ENCODE assay signal across 9 cellular contexts in the genomic region with DNA sequence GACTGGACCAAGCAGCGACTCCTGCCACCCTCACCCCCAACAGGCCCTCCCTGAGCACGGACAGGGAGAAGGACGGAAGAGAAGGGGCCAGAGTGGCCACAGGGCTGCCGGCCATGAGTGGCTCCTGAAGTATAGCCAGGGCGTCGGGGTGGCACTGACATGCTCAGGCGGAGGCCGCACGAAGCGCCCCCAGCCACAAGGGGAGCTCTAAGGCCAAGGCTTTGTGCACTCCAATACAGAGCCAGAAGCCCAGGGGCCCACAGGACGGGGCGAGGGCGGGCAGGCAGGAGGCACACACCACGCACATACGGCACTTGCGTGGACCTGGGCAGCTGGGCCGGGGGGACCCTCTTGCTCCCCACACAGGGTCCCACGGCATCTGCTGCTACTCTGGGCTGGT. TPM values are rescaled to one million over a fixed set of nuclear protein-coding genes. Genes with fewer than 3 reads are reported as not detected.
DNase-seq lines count a peak whose midpoint lies in the region; ATAC-seq and TF ChIP-seq lines count a peak whose summit lies in the region.
"Had no signal": no experiment of that assay in that cellular context is flagged by ENCODE, and none has a peak within 500 bp of the region (broad histone marks: within the 10 kb centered on the region; RNA-seq: fewer than 3 reads in every experiment).

No MANE protein-coding gene starts in this region.

- no peaks in the 10 kb centered on the region for H3K9me3 Mint-ChIP-seq in CD8-positive, alpha-beta T cell
- no peaks in the 10 kb centered on the region for H3K9me3 Mint-ChIP-seq in HFFc6
- H3K9me3 Mint-ChIP-seq in activated naive CD4-positive, alpha-beta T cell treated with anti-CD3 and anti-CD28 coated beads, Interleukin-2, amount 10 ng/mL, durations not matched to agents 7 days and 5 days, result no peaks in the 10 kb centered on the region
- H3K9me3 Mint-ChIP-seq: activated naive CD4-positive, alpha-beta T cell treated with anti-CD3 and anti-CD28 coated beads, Interleukin-2, amount 50 U/mL, for 24 hours had no signal

- H3K4me1 Mint-ChIP-seq in CD8-positive, alpha-beta T cell (ENCODE audit: low read depth), result peaks cover 85% of the 10 kb centered on the region
- peaks cover 13% of the 10 kb centered on the region for H3K4me1 Mint-ChIP-seq in HFFc6 (ENCODE audit: low read depth)
- peaks cover 19% of the 10 kb centered on the region for H3K4me1 Mint-ChIP-seq in activated naive CD4-positive, alpha-beta T cell treated with anti-CD3 and anti-CD28 coated beads, Interleukin-2, amount 10 ng/mL, durations not matched to agents 7 days and 5 days

- CTCF ChIA-PET in CD8-positive, alpha-beta T cell (lab: Charles Lee), result interaction anchor here (0.8 to 14.2 kb wide), 13 partner anchors 10 to 304 kb away, joined by 3 to 200 read pairs (median 4); partner anchors contain the start of gene KLF2
- CTCF ChIA-PET in activated naive CD4-positive, alpha-beta T cell treated with anti-CD3 and anti-CD28 coated beads, Interleukin-2, amount 10 ng/mL, durations not matched to agents 7 days and 5 days (lab: Charles Lee), result interaction anchor here (0.6 to 2.9 kb wide), 13 partner anchors 10 to 236 kb away, joined by 3 to 24 read pairs (median 4); no protein-coding TSS in a partner anchor

- intact Hi-C loops in CD8-positive, alpha-beta T cell (cut with DNase I, micrococcal nuclease), result no loop called here
- intact Hi-C loops in mucosa of descending colon (cut with DNase I, micrococcal nuclease) (no loop called here), head of caudate nucleus (cut with DNase I) (no loop called here)

- H3K9me3 ChIP-seq in CD8-positive, alpha-beta T cell (ENCODE audit: low read length), result no peaks in the 10 kb centered on the region
- no peaks in the 10 kb centered on the region for H3K9me3 ChIP-seq in mucosa of descending colon

- peak overlapping the region; percentile 30 for H3K27ac Mint-ChIP-seq in CD8-positive, alpha-beta T cell
- no peak overlapping the region for H3K27ac Mint-ChIP-seq in HFFc6
- peak overlapping the region; percentile 78 for H3K27ac Mint-ChIP-seq in activated naive CD4-positive, alpha-beta T cell treated with anti-CD3 and anti-CD28 coated beads, Interleukin-2, amount 10 ng/mL, durations not matched to agents 7 days and 5 days
- H3K27ac Mint-ChIP-seq: activated naive CD4-positive, alpha-beta T cell treated with anti-CD3 and anti-CD28 coated beads, Interleukin-2, amount 50 U/mL, for 24 hours had no signal

- H3K27me3 Mint-ChIP-seq in CD8-positive, alpha-beta T cell (ENCODE audit: low read depth), result no peaks in the 10 kb centered on the region
- peaks cover 4% of the 10 kb centered on the region for H3K27me3 Mint-ChIP-seq in HFFc6 (ENCODE audit: insufficient read depth)
- H3K27me3 Mint-ChIP-seq in activated naive CD4-positive, alpha-beta T cell treated with anti-CD3 and anti-CD28 coated beads, Interleukin-2, amount 10 ng/mL, durations not matched to agents 7 days and 5 days, result no peaks in the 10 kb centered on the region
- H3K27me3 Mint-ChIP-seq: activated naive CD4-positive, alpha-beta T cell treated with anti-CD3 and anti-CD28 coated beads, Interleukin-2, amount 50 U/mL, for 24 hours had no signal

- H3K4me3 ChIP-seq in CD8-positive, alpha-beta T cell (ENCODE audit: low read depth, low read length), result no peak overlapping the region
- no peak overlapping the region for H3K4me3 ChIP-seq in mucosa of descending colon

- no peaks in the 10 kb centered on the region for H3K36me3 ChIP-seq in CD8-positive, alpha-beta T cell (ENCODE audit: insufficient read depth, low read length)
- H3K36me3 ChIP-seq in mucosa of descending colon (ENCODE audit: low read depth), result no peaks in the 10 kb centered on the region

- no peak overlapping the region for H3K4me3 Mint-ChIP-seq in CD8-positive, alpha-beta T cell
- no peak overlapping the region for H3K4me3 Mint-ChIP-seq in HFFc6
- H3K4me3 Mint-ChIP-seq in activated naive CD4-positive, alpha-beta T cell treated with anti-CD3 and anti-CD28 coated beads, Interleukin-2, amount 10 ng/mL, durations not matched to agents 7 days and 5 days, result no peak overlapping the region

- H3K27ac ChIP-seq in CD8-positive, alpha-beta T cell (ENCODE audit: low read depth, low read length), result no peak overlapping the region

- POLR2A ChIA-PET in CD8-positive, alpha-beta T cell (lab: Charles Lee), result interaction anchor here (1.3 to 30.7 kb wide), 3 partner anchors 10 to 93 kb away, joined by 3 to 2627 read pairs (median 23); partner anchors contain the start of gene KLF2

- ATAC-seq in CD8-positive, alpha-beta T cell, result peak; percentile 39
- ATAC-seq in mucosa of descending colon (peak; percentile 37), GM21529 (IDR thresholded peaks at IDR 0.05; ENCODE audit: unreplicated experiment) (no peak)

- DNase-seq in CD8-positive, alpha-beta T cell, result peak in 5 of 7 experiments; percentile 32 to 68 (median 52)
- DNase-seq in HFFc6 (no peak), mucosa of descending colon (peak in 1 of 3 donors; percentile 31), head of caudate nucleus (no peak), NCI-H2227 treated with DMSO at 0.1 percent for 48 hours (lab: John Stamatoyannopoulos, UW) (no peak), GOT3 (lab: John Stamatoyannopoulos, UW) (no peak)
- DNase-seq in activated naive CD4-positive, alpha-beta T cell treated with anti-CD3 and anti-CD28 coated beads, Interleukin-2, amount 10 ng/mL, durations not matched to agents 7 days and 5 days, result peak; percentile 55

- H3K27me3 ChIP-seq in CD8-positive, alpha-beta T cell (ENCODE audit: insufficient read depth, low read length), result no peaks in the 10 kb centered on the region

- peak; percentile 52 for TF ChIP-seq CTCF in CD8-positive, alpha-beta T cell (IDR thresholded peaks at IDR 0.05)
- TF ChIP-seq CTCF in HFFc6 (IDR thresholded peaks at IDR 0.05), result peak; percentile 70
- no peak for TF ChIP-seq CTCF in mucosa of descending colon (IDR thresholded peaks at IDR 0.05)

- peaks cover 92% of the 10 kb centered on the region for H3K4me1 ChIP-seq in CD8-positive, alpha-beta T cell (ENCODE audit: insufficient read depth, low read length)
- H3K4me1 ChIP-seq in mucosa of descending colon (ENCODE audit: low read depth), result peaks cover 13% of the 10 kb centered on the region

- peaks cover 23% of the 10 kb centered on the region for H3K36me3 Mint-ChIP-seq in CD8-positive, alpha-beta T cell
- peaks cover 12% of the 10 kb centered on the region for H3K36me3 Mint-ChIP-seq in HFFc6 (ENCODE audit: low read depth)
- H3K36me3 Mint-ChIP-seq in activated naive CD4-positive, alpha-beta T cell treated with anti-CD3 and anti-CD28 coated beads, Interleukin-2, amount 10 ng/mL, durations not matched to agents 7 days and 5 days, result peaks cover 60% of the 10 kb centered on the region

RNA-seq across cellular contexts. Expression of gene KLF2, which starts 52.0 kb away (rescaled TPM):
- total RNA-seq in CD8-positive, alpha-beta T cell, result 100 to 1,000 TPM; 817 to 847 TPM
- 10 to 100 TPM; 26.4 to 36.8 (median 32.4) TPM for total RNA-seq in HFFc6 (2021; fragmentation: NEBNext Ultra II Directional; extraction: Animal tissue kit (Norgen Biotek cat#: 25700))
- 10 to 100 TPM in 2 of 3 donors, 1 to 10 TPM in 1; 8.1 to 29.5 (median 23.4) TPM for total RNA-seq in mucosa of descending colon

Comparison
In these comparisons a context has a peak if more than half of its experiments do, and no peak if none do; other contexts are left out.
1. DNase-seq: peak in CD8-positive, alpha-beta T cell (5 of 7) and activated naive CD4-positive, alpha-beta T cell treated with anti-CD3 and anti-CD28 coated beads, Interleukin-2, amount 10 ng/mL, durations not matched to agents 7 days and 5 days (single experiment); none in HFFc6 (single experiment), head of caudate nucleus (0 of 42), NCI-H2227 treated with DMSO at 0.1 percent for 48 hours (single experiment) and GOT3 (single experiment).
2. RNA of gene KLF2, which starts 52.0 kb away (total RNA-seq): 817 to 847 TPM in CD8-positive, alpha-beta T cell; 26.4 to 36.8 TPM in HFFc6 and 8.1 to 29.5 TPM in mucosa of descending colon; every median in the first group is over 10 times any median in the second.